Comparison of ENCODE assay signal across 1 cellular context in genomic region chr5:96655085-96655484, GRCh38.
TF ChIP-seq lines count a peak whose summit lies in the region.

No MANE protein-coding gene starts in this region.

TF ChIP-seq in SK-N-SH, 30 proteins besides CTCF, POLR2A, EP300 and RAD21:
- TF ChIP-seq USF2 (IDR thresholded peaks at IDR 0.05; ENCODE audit: borderline replicate concordance, low read depth, low read length) (no peak), FOSL2 (IDR thresholded peaks at IDR 0.05; ENCODE audit: borderline replicate concordance, low read depth) (no peak), RCOR1 (IDR thresholded peaks at IDR 0.05; ENCODE audit: low read length) (no peak), ELF1 (IDR thresholded peaks at IDR 0.05) (no peak), EZH2phosphoT487 (IDR thresholded peaks at IDR 0.05; ENCODE audit: borderline replicate concordance, low read depth) (no peak), GABPA (IDR thresholded peaks at IDR 0.05; ENCODE audit: low read depth) (no peak), JUND (IDR thresholded peaks at IDR 0.05) (no peak), TEAD4 (IDR thresholded peaks at IDR 0.05; ENCODE audit: borderline replicate concordance, insufficient read depth) (no peak), TAF1 (IDR thresholded peaks at IDR 0.05; ENCODE audit: borderline replicate concordance, low read depth, low read length) (no peak), USF1 (IDR thresholded peaks at IDR 0.05; ENCODE audit: borderline replicate concordance, low read depth) (no peak), TCF12 (IDR thresholded peaks at IDR 0.05) (no peak), IRF3 (IDR thresholded peaks at IDR 0.05; ENCODE audit: low read depth, low read length) (no peak), MEF2A (IDR thresholded peaks at IDR 0.05; ENCODE audit: borderline replicate concordance, low read depth) (no peak), FOXM1 (IDR thresholded peaks at IDR 0.05; ENCODE audit: low read depth) (no peak), GATA2 (CRISPR knock-in tag; IDR thresholded peaks at IDR 0.05) (no peak), SIN3A (IDR thresholded peaks at IDR 0.05; ENCODE audit: borderline replicate concordance, low read depth, low read length) (no peak), YY1 (IDR thresholded peaks at IDR 0.05; ENCODE audit: low read depth) (no peak), SMC3 (IDR thresholded peaks at IDR 0.05; ENCODE audit: low read depth, low read length) (no peak)
- TF ChIP-seq, protein P1, sequence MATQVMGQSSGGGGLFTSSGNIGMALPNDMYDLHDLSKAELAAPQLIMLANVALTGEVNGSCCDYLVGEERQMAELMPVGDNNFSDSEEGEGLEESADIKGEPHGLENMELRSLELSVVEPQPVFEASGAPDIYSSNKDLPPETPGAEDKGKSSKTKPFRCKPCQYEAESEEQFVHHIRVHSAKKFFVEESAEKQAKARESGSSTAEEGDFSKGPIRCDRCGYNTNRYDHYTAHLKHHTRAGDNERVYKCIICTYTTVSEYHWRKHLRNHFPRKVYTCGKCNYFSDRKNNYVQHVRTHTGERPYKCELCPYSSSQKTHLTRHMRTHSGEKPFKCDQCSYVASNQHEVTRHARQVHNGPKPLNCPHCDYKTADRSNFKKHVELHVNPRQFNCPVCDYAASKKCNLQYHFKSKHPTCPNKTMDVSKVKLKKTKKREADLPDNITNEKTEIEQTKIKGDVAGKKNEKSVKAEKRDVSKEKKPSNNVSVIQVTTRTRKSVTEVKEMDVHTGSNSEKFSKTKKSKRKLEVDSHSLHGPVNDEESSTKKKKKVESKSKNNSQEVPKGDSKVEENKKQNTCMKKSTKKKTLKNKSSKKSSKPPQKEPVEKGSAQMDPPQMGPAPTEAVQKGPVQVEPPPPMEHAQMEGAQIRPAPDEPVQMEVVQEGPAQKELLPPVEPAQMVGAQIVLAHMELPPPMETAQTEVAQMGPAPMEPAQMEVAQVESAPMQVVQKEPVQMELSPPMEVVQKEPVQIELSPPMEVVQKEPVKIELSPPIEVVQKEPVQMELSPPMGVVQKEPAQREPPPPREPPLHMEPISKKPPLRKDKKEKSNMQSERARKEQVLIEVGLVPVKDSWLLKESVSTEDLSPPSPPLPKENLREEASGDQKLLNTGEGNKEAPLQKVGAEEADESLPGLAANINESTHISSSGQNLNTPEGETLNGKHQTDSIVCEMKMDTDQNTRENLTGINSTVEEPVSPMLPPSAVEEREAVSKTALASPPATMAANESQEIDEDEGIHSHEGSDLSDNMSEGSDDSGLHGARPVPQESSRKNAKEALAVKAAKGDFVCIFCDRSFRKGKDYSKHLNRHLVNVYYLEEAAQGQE (IDR thresholded peaks at IDR 0.05; ENCODE audit: low read depth, low read length), result no peak
- TF ChIP-seq, protein P2, sequence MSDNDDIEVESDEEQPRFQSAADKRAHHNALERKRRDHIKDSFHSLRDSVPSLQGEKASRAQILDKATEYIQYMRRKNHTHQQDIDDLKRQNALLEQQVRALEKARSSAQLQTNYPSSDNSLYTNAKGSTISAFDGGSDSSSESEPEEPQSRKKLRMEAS (IDR thresholded peaks at IDR 0.05; ENCODE audit: low read depth), result no peak
